Comparison of ENCODE assay signal across 12 cellular contexts in the genomic region with DNA sequence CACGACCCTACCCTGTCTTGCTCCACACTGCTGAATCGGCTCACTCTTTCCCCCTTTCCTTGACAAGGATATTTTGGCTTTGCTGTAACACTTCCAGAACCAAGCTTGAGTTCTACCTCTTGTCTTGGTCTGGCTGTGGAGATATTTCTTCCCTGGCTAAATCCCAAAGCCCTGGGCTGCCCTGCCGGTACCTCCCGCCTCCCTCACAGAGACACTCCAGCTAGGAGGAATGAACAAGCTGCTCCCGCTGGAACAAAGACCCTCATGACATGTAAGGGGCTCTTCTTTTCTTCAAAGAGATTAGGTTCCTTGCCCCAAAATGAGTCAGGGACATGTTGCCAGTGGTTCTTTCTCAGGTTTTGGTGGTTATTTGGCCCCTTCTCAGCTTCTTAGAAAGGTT.
"Had no signal": no experiment of that assay in that cellular context is flagged by ENCODE, and none has a peak within 500 bp of the region (broad histone marks: within the 10 kb centered on the region; RNA-seq: fewer than 3 reads in every experiment).

No MANE protein-coding gene starts in this region.

- H3K27ac Mint-ChIP-seq: activated naive CD4-positive, alpha-beta T cell treated with anti-CD3 and anti-CD28 coated beads for 36 hours; activated T-helper 1 cell treated with anti-CD3 and anti-CD28 coated beads, Interleukin-12 subunit alpha, Interleukin-12 subunit beta, Interleukin-2, Interleukin-4 antibody, amounts not matched to agents 30 ng/mL and 10 ng/mL and 1 ng/mL, durations not matched to agents 14 hours and 24 hours and 36 hours had no signal

- H3K4me1 Mint-ChIP-seq: stimulated activated effector memory CD8-positive, alpha-beta T cell treated with anti-CD3 and anti-CD28 coated beads, Interleukin-12 subunit alpha, Interleukin-12 subunit beta, amount 100 ng/mL, for 72 hours had no signal

- FAIRE-seq: astrocyte, endothelial cell of umbilical vein, pancreas had no signal

- H3K9me3 ChIP-seq: colonic mucosa, esophagus squamous epithelium, pancreas, tibial artery, uterus had no signal

- H3K36me3 ChIP-seq: colonic mucosa, uterus had no signal

- H3K27ac ChIP-seq: colonic mucosa, esophagus squamous epithelium, pancreas, tibial artery, uterus had no signal

- H3K4me1 ChIP-seq: pancreas, uterus had no signal

- H3K9me3 Mint-ChIP-seq: activated naive CD4-positive, alpha-beta T cell treated with anti-CD3 and anti-CD28 coated beads for 36 hours; activated T-helper 1 cell treated with anti-CD3 and anti-CD28 coated beads, Interleukin-12 subunit alpha, Interleukin-12 subunit beta, Interleukin-2, Interleukin-4 antibody, amounts not matched to agents 30 ng/mL and 10 ng/mL and 1 ng/mL, durations not matched to agents 14 hours and 24 hours and 36 hours; stimulated activated effector memory CD8-positive, alpha-beta T cell treated with anti-CD3 and anti-CD28 coated beads, Interleukin-12 subunit alpha, Interleukin-12 subunit beta, amount 100 ng/mL, for 72 hours had no signal

- H3K4me3 ChIP-seq: colonic mucosa, esophagus squamous epithelium, pancreas, tibial artery, uterus had no signal

- DNase-seq: activated CD4-positive, CD25-positive, alpha-beta regulatory T cell treated with anti-CD3 and anti-CD28 coated beads, Interleukin-2, amount 50 U/mL, for 72 hours; activated naive CD4-positive, alpha-beta T cell treated with anti-CD3 and anti-CD28 coated beads for 36 hours; caudate nucleus; colonic mucosa; esophagus squamous epithelium; pancreas; tibial artery; uterus had no signal

- H3K4me3 Mint-ChIP-seq: activated naive CD4-positive, alpha-beta T cell treated with anti-CD3 and anti-CD28 coated beads for 36 hours; activated T-helper 1 cell treated with anti-CD3 and anti-CD28 coated beads, Interleukin-12 subunit alpha, Interleukin-12 subunit beta, Interleukin-2, Interleukin-4 antibody, amounts not matched to agents 30 ng/mL and 10 ng/mL and 1 ng/mL, durations not matched to agents 14 hours and 24 hours and 36 hours; stimulated activated effector memory CD8-positive, alpha-beta T cell treated with anti-CD3 and anti-CD28 coated beads, Interleukin-12 subunit alpha, Interleukin-12 subunit beta, amount 100 ng/mL, for 72 hours had no signal

- H3K27me3 ChIP-seq: colonic mucosa, esophagus squamous epithelium, pancreas, tibial artery, uterus had no signal
